ENCODE assay signal across 18 cellular contexts in the genomic region with DNA sequence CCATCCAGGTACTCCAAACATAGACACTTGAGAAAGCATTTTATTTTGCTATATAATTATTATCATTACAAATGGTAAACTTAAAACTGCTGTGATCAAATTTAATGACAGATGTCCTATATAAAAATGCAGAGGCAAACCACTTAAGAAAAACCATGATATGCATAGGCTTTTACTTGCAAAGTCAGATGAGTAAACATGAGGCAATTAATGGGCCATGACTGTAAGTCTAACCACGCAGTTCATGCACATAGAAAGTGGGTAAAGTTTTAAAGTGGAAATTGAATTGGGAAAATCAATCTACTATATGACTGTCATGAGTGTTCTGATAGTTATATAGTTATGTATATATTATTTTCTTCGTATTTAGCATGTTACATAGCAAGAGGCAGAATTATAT.
"Had no signal": no experiment of that assay in that cellular context is flagged by ENCODE, and none has a peak within 500 bp of the region (broad histone marks: within the 10 kb centered on the region; RNA-seq: fewer than 3 reads in every experiment).

No MANE protein-coding gene starts in this region.

- H3K4me3 Mint-ChIP-seq: activated B cell treated with CpG ODN at 0.5 μM for 24 hours; activated CD4-positive, alpha-beta memory T cell treated with anti-CD3 and anti-CD28 coated beads for 36 hours; activated naive CD8-positive, alpha-beta T cell treated with anti-CD3 and anti-CD28 coated beads for 36 hours; activated T-helper 17 cell treated with anti-CD3 and anti-CD28 coated beads, Interleukin-2, amount 50 U/mL, for 72 hours; dendritic cell treated with granulocyte-macrophage colony-stimulating factor and Interleukin-4, amounts not matched to agents 40 ng/mL and 50 ng/mL, for 4 days; nephron progenitor cell; stimulated activated naive B cell treated with anti-CD40 and anti-IgM and Interleukin-4, amounts not matched to agents 10 μg/mL and 1 μg/mL and 100 μg/mL, for 72 hours had no signal

- ATAC-seq: activated T-helper 17 cell treated with anti-CD3 and anti-CD28 coated beads, Interleukin-2, amount 50 U/mL, for 72 hours; left lobe of liver; stimulated activated naive B cell treated with anti-CD40 and anti-IgM and Interleukin-4, amounts not matched to agents 10 μg/mL and 1 μg/mL and 100 μg/mL, for 72 hours had no signal

- H3K9me3 Mint-ChIP-seq: activated B cell treated with CpG ODN at 0.5 μM for 24 hours; activated CD4-positive, alpha-beta memory T cell treated with anti-CD3 and anti-CD28 coated beads for 36 hours; activated naive CD8-positive, alpha-beta T cell treated with anti-CD3 and anti-CD28 coated beads for 36 hours; activated T-helper 17 cell treated with anti-CD3 and anti-CD28 coated beads, Interleukin-2, amount 50 U/mL, for 72 hours; dendritic cell treated with granulocyte-macrophage colony-stimulating factor and Interleukin-4, amounts not matched to agents 40 ng/mL and 50 ng/mL, for 4 days; nephron progenitor cell; stimulated activated naive B cell treated with anti-CD40 and anti-IgM and Interleukin-4, amounts not matched to agents 10 μg/mL and 1 μg/mL and 100 μg/mL, for 72 hours had no signal

- DNase-seq: activated B cell treated with CpG ODN at 0.5 μM for 24 hours; activated CD4-positive, alpha-beta memory T cell treated with anti-CD3 and anti-CD28 coated beads for 36 hours; activated CD4-positive, alpha-beta T cell treated with anti-CD3 and anti-CD28 coated beads for 4 hours; activated naive CD4-positive, alpha-beta T cell; activated naive CD8-positive, alpha-beta T cell treated with anti-CD3 and anti-CD28 coated beads for 36 hours; activated T-cell treated with anti-CD3 and anti-CD28 coated beads for 4 hours; amygdala; effector CD8-positive, alpha-beta T cell; esophagus squamous epithelium; nephron progenitor cell; nucleus accumbens; sigmoid colon; spleen; stimulated activated naive B cell treated with anti-CD40 and anti-IgM and Interleukin-4, amounts not matched to agents 10 μg/mL and 1 μg/mL and 100 μg/mL, for 72 hours; upper lobe of left lung had no signal

- H3K27ac Mint-ChIP-seq: activated B cell treated with CpG ODN at 0.5 μM for 24 hours; activated naive CD8-positive, alpha-beta T cell treated with anti-CD3 and anti-CD28 coated beads for 36 hours; activated T-helper 17 cell treated with anti-CD3 and anti-CD28 coated beads, Interleukin-2, amount 50 U/mL, for 72 hours; dendritic cell treated with granulocyte-macrophage colony-stimulating factor and Interleukin-4, amounts not matched to agents 40 ng/mL and 50 ng/mL, for 4 days; nephron progenitor cell; stimulated activated naive B cell treated with anti-CD40 and anti-IgM and Interleukin-4, amounts not matched to agents 10 μg/mL and 1 μg/mL and 100 μg/mL, for 72 hours had no signal

- H3K4me1 Mint-ChIP-seq: activated B cell treated with CpG ODN at 0.5 μM for 24 hours; activated T-helper 17 cell treated with anti-CD3 and anti-CD28 coated beads, Interleukin-2, amount 50 U/mL, for 72 hours had no signal

- H3K27me3 Mint-ChIP-seq: activated B cell treated with CpG ODN at 0.5 μM for 24 hours; activated CD4-positive, alpha-beta memory T cell treated with anti-CD3 and anti-CD28 coated beads for 36 hours; activated naive CD8-positive, alpha-beta T cell treated with anti-CD3 and anti-CD28 coated beads for 36 hours; activated T-helper 17 cell treated with anti-CD3 and anti-CD28 coated beads, Interleukin-2, amount 50 U/mL, for 72 hours; dendritic cell treated with granulocyte-macrophage colony-stimulating factor and Interleukin-4, amounts not matched to agents 40 ng/mL and 50 ng/mL, for 4 days; stimulated activated naive B cell treated with anti-CD40 and anti-IgM and Interleukin-4, amounts not matched to agents 10 μg/mL and 1 μg/mL and 100 μg/mL, for 72 hours had no signal
